8 cellular contexts compared by ENCODE assay signal in genomic region chr5:142655339-142656267, GRCh38. TPM values are rescaled to one million over a fixed set of nuclear protein-coding genes. Genes with fewer than 3 reads are reported as not detected.
DNase-seq lines count a peak whose midpoint lies in the region; ATAC-seq and TF ChIP-seq lines count a peak whose summit lies in the region.

No MANE protein-coding gene starts in this region.

- H3K27me3 ChIP-seq in HL-60 (ENCODE audit: insufficient read depth, poor library complexity, severe bottlenecking) (peaks cover 11% of the 10 kb centered on the region), OCI-LY3 (ENCODE audit: low read depth, low read length) (peaks cover 4% of the 10 kb centered on the region; the same call in 1 of the 2 replicates)

- DNase-seq in A172 (ENCODE audit: low spot score) (peak; percentile 58), HL-60 (ENCODE audit: low read depth in 1 of 2, low spot score in 1 of 2) (peak; percentile 20 to 57), activated T-cell treated with anti-CD3 and anti-CD28 coated beads for 4 hours (peak; percentile 61), erythroblast (lab: John Stamatoyannopoulos, UW) (peak; percentile 44 to 72), naive B cell (peak; percentile 34)
- DNase-seq in stimulated activated effector memory CD8-positive, alpha-beta T cell treated with anti-CD3 and anti-CD28 coated beads, Interleukin-12 subunit alpha, Interleukin-12 subunit beta, amount 100 ng/mL, for 72 hours (ENCODE audit: low spot score in 2 of 2): peak; percentile 71 to 83

- no peaks in the 10 kb centered on the region for H4K20me1 ChIP-seq in OCI-LY3 (ENCODE audit: insufficient read depth, low read length)

- H3K79me2 ChIP-seq in OCI-LY3 (ENCODE audit: low read length): no peaks in the 10 kb centered on the region

- H3K4me3 ChIP-seq in HL-60 (replicated peaks; ENCODE audit: insufficient read depth, low read length): no peak overlapping the region
- H3K4me3 ChIP-seq in OCI-LY3 (ENCODE audit: low read length): no peak overlapping the region

- no peak overlapping the region for H3K9ac ChIP-seq in OCI-LY3 (ENCODE audit: low read length)

- ATAC-seq in GM18511 (IDR thresholded peaks at IDR 0.05; ENCODE audit: unreplicated experiment) (peak; percentile 79), naive B cell (ENCODE audit: low read depth in 2 of 2) (peak; percentile 55 to 70)
- ATAC-seq in stimulated activated effector memory CD8-positive, alpha-beta T cell treated with anti-CD3 and anti-CD28 coated beads, Interleukin-12 subunit alpha, Interleukin-12 subunit beta, amount 100 ng/mL, for 72 hours: peak; percentile 79

- no peak overlapping the region for H3K4me3 Mint-ChIP-seq in naive B cell
- H3K4me3 Mint-ChIP-seq in stimulated activated effector memory CD8-positive, alpha-beta T cell treated with anti-CD3 and anti-CD28 coated beads, Interleukin-12 subunit alpha, Interleukin-12 subunit beta, amount 100 ng/mL, for 72 hours: no peak overlapping the region

- H3K27ac Mint-ChIP-seq in naive B cell: no peak overlapping the region
- no peak overlapping the region for H3K27ac Mint-ChIP-seq in stimulated activated effector memory CD8-positive, alpha-beta T cell treated with anti-CD3 and anti-CD28 coated beads, Interleukin-12 subunit alpha, Interleukin-12 subunit beta, amount 100 ng/mL, for 72 hours

- peak overlapping the region; percentile 22; the same call in 1 of the 2 replicates for H3K4me2 ChIP-seq in OCI-LY3 (ENCODE audit: low read length)

- TF ChIP-seq CTCF in HL-60 (IDR thresholded peaks at IDR 0.05; ENCODE audit: insufficient read depth, low read length) (peak; percentile 91), OCI-LY3 (IDR thresholded peaks at IDR 0.05; ENCODE audit: low read depth, low read length) (peak; percentile 87)

- H3K4me1 ChIP-seq in OCI-LY3 (ENCODE audit: low read length): no peaks in the 10 kb centered on the region

- H3K4me1 Mint-ChIP-seq in naive B cell: no peaks in the 10 kb centered on the region
- H3K4me1 Mint-ChIP-seq in stimulated activated effector memory CD8-positive, alpha-beta T cell treated with anti-CD3 and anti-CD28 coated beads, Interleukin-12 subunit alpha, Interleukin-12 subunit beta, amount 100 ng/mL, for 72 hours: no peaks in the 10 kb centered on the region

- H3K36me3 Mint-ChIP-seq in naive B cell: no peaks in the 10 kb centered on the region
- H3K36me3 Mint-ChIP-seq in stimulated activated effector memory CD8-positive, alpha-beta T cell treated with anti-CD3 and anti-CD28 coated beads, Interleukin-12 subunit alpha, Interleukin-12 subunit beta, amount 100 ng/mL, for 72 hours: no peaks in the 10 kb centered on the region

- no peak for TF ChIP-seq POLR2A in erythroblast (IDR thresholded peaks at IDR 0.05; ENCODE audit: low read length)

- H3K36me3 ChIP-seq in OCI-LY3 (replicated peaks; ENCODE audit: low read depth, low read length): no peaks in the 10 kb centered on the region

- H3K27ac ChIP-seq in HL-60 (replicated peaks): no peak overlapping the region
- no peak overlapping the region for H3K27ac ChIP-seq in OCI-LY3 (ENCODE audit: low read length)

- H3K9me3 Mint-ChIP-seq in naive B cell: no peaks in the 10 kb centered on the region
- H3K9me3 Mint-ChIP-seq in stimulated activated effector memory CD8-positive, alpha-beta T cell treated with anti-CD3 and anti-CD28 coated beads, Interleukin-12 subunit alpha, Interleukin-12 subunit beta, amount 100 ng/mL, for 72 hours: no peaks in the 10 kb centered on the region

- no peaks in the 10 kb centered on the region for H3K9me3 ChIP-seq in OCI-LY3 (ENCODE audit: insufficient read depth, low read length)

- 0 out of 2 replicates have a peak overlapping the region, but pooled peaks have one; percentile 28 for H2AFZ ChIP-seq in OCI-LY3 (ENCODE audit: low read depth, low read length)

- peaks cover 22 to 61% (median 57%) of the 10 kb centered on the region in 3 donors for H3K27me3 Mint-ChIP-seq in naive B cell

RNA-seq across cellular contexts. Expression of gene FGF1, which starts 30.3 kb away (rescaled TPM):
- total RNA-seq in A172 (2014; rRNA removed; shearing (Covaris generic)): 1.2 and 1.8 TPM in 2 replicates
- not detected for polyA plus RNA-seq in naive B cell (ENCODE audit: low read depth in 6 of 6)
